18 cellular contexts compared by ENCODE assay signal in the genomic region with DNA sequence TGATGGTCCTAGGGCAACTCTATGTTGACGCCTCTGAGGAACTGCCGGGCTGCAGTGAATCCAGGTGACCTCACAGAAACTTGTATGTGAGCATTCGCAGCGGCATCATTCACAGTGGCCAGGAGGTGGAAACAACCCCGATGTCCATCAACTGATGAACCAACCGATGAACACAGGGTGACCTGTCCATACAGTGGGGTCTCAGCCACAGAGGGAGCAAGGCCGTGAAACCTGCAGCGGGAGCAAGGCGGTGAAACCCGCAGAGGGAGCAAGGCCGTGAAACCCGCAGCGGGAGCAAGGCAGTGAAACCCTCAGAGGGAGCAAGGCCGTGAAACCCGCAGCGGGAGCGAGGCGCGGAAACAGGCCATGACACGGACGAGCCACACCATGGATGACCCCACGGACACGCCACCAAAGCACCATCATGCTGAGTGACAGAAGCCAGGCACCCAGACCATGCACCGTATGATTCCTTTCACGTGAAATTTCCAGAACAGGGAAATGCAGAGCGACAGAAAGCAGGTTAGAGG.
DNase-seq lines count a peak whose midpoint lies in the region; ATAC-seq, FAIRE-seq and TF ChIP-seq lines count a peak whose summit lies in the region.
"Had no signal": no experiment of that assay in that cellular context is flagged by ENCODE, and none has a peak within 500 bp of the region (broad histone marks: within the 10 kb centered on the region; RNA-seq: fewer than 3 reads in every experiment).

No MANE protein-coding gene starts in this region.

- DNase-seq in kidney (peak; percentile 67), sciatic nerve (ENCODE audit: low spot score) (peak; percentile 44), cerebellar nuclear complex (lab: John Stamatoyannopoulos, UW) (no peak), NCI-H1417 (lab: John Stamatoyannopoulos, UW) (no peak), dermis blood vessel endothelial cell (no peak)
- DNase-seq: Calu3; CD8-positive, alpha-beta T cell; DMS53; DND-41; EL; GM23248; IMR-90 had no signal

- H3K9me3 ChIP-seq in kidney (ENCODE audit: control insufficient read depth in 1 of 2, low read length in 2 of 2) = no peaks in the 10 kb centered on the region
- H3K9me3 ChIP-seq: BLaER1 treated with 17β-estradiol and CSF1 and Interleukin-3, amounts not matched to agents 10 nM and 100 nM; HAP-1 had no signal

- FAIRE-seq in kidney (lab: Jason Lieb, UNC) = no peak
- FAIRE-seq: GM12878, HTR-8/SVneo had no signal

- H3K9ac ChIP-seq in kidney (ENCODE audit: low read length in 2 of 2) = no peak overlapping the region
- H3K9ac ChIP-seq: BLaER1 treated with 17β-estradiol and CSF1 and Interleukin-3, amounts not matched to agents 10 nM and 100 nM; GM23248 had no signal

- peaks cover 17% of the 10 kb centered on the region for H3K4me1 Mint-ChIP-seq in nephron
- H3K4me1 Mint-ChIP-seq: B cell had no signal

- intact Hi-C loops in kidney (cut with DNase I) (no loop called here), sciatic nerve (cut with DNase I) (no loop called here)

- TF ChIP-seq CTCF in kidney (IDR thresholded peaks at IDR 0.05; ENCODE audit: borderline replicate concordance, extremely low read depth, insufficient read depth) (no peak), nephron (IDR thresholded peaks at IDR 0.05; ENCODE audit: unreplicated experiment in 3 of 3) (no peak)

- no peaks in the 10 kb centered on the region for H3K4me1 ChIP-seq in kidney (ENCODE audit: control insufficient read depth in 1 of 2, insufficient read depth in 1 of 2, low read depth in 1 of 2, low read length in 2 of 2)
- H3K4me1 ChIP-seq: HAP-1 had no signal

- H3K27ac ChIP-seq in kidney (ENCODE audit: low read depth in 2 of 2, low read length in 2 of 2) = no peak overlapping the region
- H3K27ac ChIP-seq: BLaER1 treated with 17β-estradiol and CSF1 and Interleukin-3, amounts not matched to agents 10 nM and 100 nM; GM23248 had no signal

- H3K36me3 ChIP-seq in kidney (ENCODE audit: control insufficient read depth in 1 of 2, insufficient read depth in 2 of 2, low read length in 2 of 2) = no peaks in the 10 kb centered on the region
- H3K36me3 ChIP-seq: BLaER1 treated with 17β-estradiol and CSF1 and Interleukin-3, amounts not matched to agents 10 nM and 100 nM; HAP-1 had no signal

- H3K4me3 Mint-ChIP-seq in nephron = no peak overlapping the region
- H3K4me3 Mint-ChIP-seq: B cell; CD8-positive, alpha-beta T cell had no signal

- peaks cover 4% of the 10 kb centered on the region for H3K27me3 Mint-ChIP-seq in nephron (ENCODE audit: low read depth)

- peaks cover 4% of the 10 kb centered on the region for H3K36me3 Mint-ChIP-seq in nephron (ENCODE audit: low read depth)
- H3K36me3 Mint-ChIP-seq: CD8-positive, alpha-beta T cell had no signal

- no peaks in the 10 kb centered on the region for H3K9me3 Mint-ChIP-seq in nephron
- H3K9me3 Mint-ChIP-seq: CD8-positive, alpha-beta T cell had no signal

- H3K27ac Mint-ChIP-seq in nephron = peak overlapping the region; percentile 23 to 83 (median 69)
- H3K27ac Mint-ChIP-seq: B cell; CD8-positive, alpha-beta T cell had no signal

- H3K4me3 ChIP-seq in kidney (ENCODE audit: low read length in 2 of 2) = no peak overlapping the region
- H3K4me3 ChIP-seq: BLaER1 treated with 17β-estradiol and CSF1 and Interleukin-3, amounts not matched to agents 10 nM and 100 nM; GM12878; GM23248; HAP-1 had no signal

- no peak for ATAC-seq in sciatic nerve
- ATAC-seq: CD8-positive, alpha-beta T cell; GM12878 had no signal

Comparison
In these comparisons a context has a peak if more than half of its experiments do, and no peak if none do; other contexts are left out.
1. DNase-seq: peak in kidney (single experiment) and sciatic nerve (single experiment); none in cerebellar nuclear complex (0 of 2), NCI-H1417 (0 of 3) and dermis blood vessel endothelial cell (single experiment).